Comparison of ENCODE assay signal across 17 cellular contexts in genomic region chr16:11187522-11187921, GRCh38.
A peak's percentile ranks its signal among the peaks of the same experiment; 100 is the strongest.
DNase-seq lines count a peak whose midpoint lies in the region; ATAC-seq, FAIRE-seq and TF ChIP-seq lines count a peak whose summit lies in the region.
"Had no signal": no experiment of that assay in that cellular context is flagged by ENCODE, and none has a peak within 500 bp of the region (broad histone marks: within the 10 kb centered on the region; RNA-seq: fewer than 3 reads in every experiment).

No MANE protein-coding gene starts in this region.

- H3K9ac ChIP-seq in HepG2 (ENCODE audit: insufficient read depth, low read depth, low read length) = no peak overlapping the region
- H3K9ac ChIP-seq: BLaER1 treated with 17β-estradiol and CSF1 and Interleukin-3, amounts not matched to agents 10 nM and 100 nM had no signal

- CTCF ChIA-PET in HepG2 (lab: Yijun Ruan, JAX; ENCODE audit: low intra/inter-chr PET ratio, low total read pairs) = no interaction called here

- no peak for TF ChIP-seq CTCF in HepG2 (CRISPR knock-in tag; IDR thresholded peaks at IDR 0.05)
- no peak for TF ChIP-seq CTCF in right lobe of liver (IDR thresholded peaks at IDR 0.05)
- TF ChIP-seq CTCF in nephron progenitor cell (IDR thresholded peaks at IDR 0.05) = no peak

- no peaks in the 10 kb centered on the region for H3K36me3 Mint-ChIP-seq in T-helper 2 cell treated with Interferon-gamma antibody and Interleukin-4, amounts not matched to agents 5 μg/mL and 100 μg/mL, for 36 hours (ENCODE audit: low read depth)
- no peaks in the 10 kb centered on the region for H3K36me3 Mint-ChIP-seq in nephron progenitor cell (ENCODE audit: low read depth)
- H3K36me3 Mint-ChIP-seq in stimulated activated naive B cell treated with anti-CD40 and anti-IgM and Interleukin-4, amounts not matched to agents 10 μg/mL and 1 μg/mL and 100 μg/mL, for 72 hours = peaks cover 22 to 31% of the 10 kb centered on the region in 2 donors
- no peaks in the 10 kb centered on the region for H3K36me3 Mint-ChIP-seq in immature natural killer cell
- H3K36me3 Mint-ChIP-seq: CD4-positive, CD25-positive, alpha-beta regulatory T cell had no signal

- no peak for FAIRE-seq in HepG2 (lab: Jason Lieb, UNC)
- FAIRE-seq: GM12878, GM18507 had no signal

- intact Hi-C loops in HepG2 (cut with micrococcal nuclease; ENCODE audit: unreplicated experiment) (no loop called here), right lobe of liver (cut with DNase I) (no loop called here)

- BruUV-seq in HepG2 (replicated peaks; lab: Mats Ljungman, UMichigan) = no TSS peak

- H3K4me3 ChIP-seq in HepG2 (replicated peaks in 1 of 3; ENCODE audit: insufficient read depth in 1 of 3, low read depth in 2 of 3, low read length in 3 of 3) = no peak overlapping the region
- no peak overlapping the region for H3K4me3 ChIP-seq in right lobe of liver
- H3K4me3 ChIP-seq: BLaER1 treated with 17β-estradiol and CSF1 and Interleukin-3, amounts not matched to agents 10 nM and 100 nM; GM12878; GM23338 had no signal

- H3K4me3 Mint-ChIP-seq in T-helper 2 cell treated with Interferon-gamma antibody and Interleukin-4, amounts not matched to agents 5 μg/mL and 100 μg/mL, for 36 hours = no peak overlapping the region
- H3K4me3 Mint-ChIP-seq in nephron progenitor cell (no peak overlapping the region), immature natural killer cell (no peak overlapping the region)
- no peak overlapping the region for H3K4me3 Mint-ChIP-seq in stimulated activated naive B cell treated with anti-CD40 and anti-IgM and Interleukin-4, amounts not matched to agents 10 μg/mL and 1 μg/mL and 100 μg/mL, for 72 hours
- H3K4me3 Mint-ChIP-seq: GM23338, H9 had no signal

- POLR2A ChIA-PET in HepG2 (lab: Yijun Ruan, JAX) = interaction anchor here (0.5 kb wide), 1 partner anchor 12 kb away, joined by 3 read pairs; no protein-coding TSS in a partner anchor

- H3K79me2 ChIP-seq in HepG2 (ENCODE audit: insufficient read depth, low read length) = no peaks in the 10 kb centered on the region

- TF ChIP-seq RAD21 in HepG2 (CRISPR knock-in tag; IDR thresholded peaks at IDR 0.05) = no peak

- H3K9me3 ChIP-seq in HepG2 (ENCODE audit: low read length) = no peaks in the 10 kb centered on the region
- no peaks in the 10 kb centered on the region for H3K9me3 ChIP-seq in right lobe of liver
- H3K9me3 ChIP-seq: BLaER1 treated with 17β-estradiol and CSF1 and Interleukin-3, amounts not matched to agents 10 nM and 100 nM had no signal

- peak overlapping the region; percentile 45 for H3K27ac Mint-ChIP-seq in T-helper 2 cell treated with Interferon-gamma antibody and Interleukin-4, amounts not matched to agents 5 μg/mL and 100 μg/mL, for 36 hours
- H3K27ac Mint-ChIP-seq in nephron progenitor cell = peak overlapping the region; percentile 53
- H3K27ac Mint-ChIP-seq in stimulated activated naive B cell treated with anti-CD40 and anti-IgM and Interleukin-4, amounts not matched to agents 10 μg/mL and 1 μg/mL and 100 μg/mL, for 72 hours = peak overlapping the region; percentile 20
- peak overlapping the region in 1 of 6 donors; percentile 46 for H3K27ac Mint-ChIP-seq in immature natural killer cell
- H3K27ac Mint-ChIP-seq: CD4-positive, CD25-positive, alpha-beta regulatory T cell; GM23338 had no signal

- no peaks in the 10 kb centered on the region for H3K27me3 Mint-ChIP-seq in T-helper 2 cell treated with Interferon-gamma antibody and Interleukin-4, amounts not matched to agents 5 μg/mL and 100 μg/mL, for 36 hours (ENCODE audit: low read depth)
- H3K27me3 Mint-ChIP-seq in nephron progenitor cell (ENCODE audit: low read depth, poor library complexity) (peaks cover 23% of the 10 kb centered on the region), immature natural killer cell (ENCODE audit: low read depth in 3 of 3) (peaks cover 0 to 2% (median 0%) of the 10 kb centered on the region in 3 donors)
- no peaks in the 10 kb centered on the region for H3K27me3 Mint-ChIP-seq in stimulated activated naive B cell treated with anti-CD40 and anti-IgM and Interleukin-4, amounts not matched to agents 10 μg/mL and 1 μg/mL and 100 μg/mL, for 72 hours
- H3K27me3 Mint-ChIP-seq: CD4-positive, CD25-positive, alpha-beta regulatory T cell had no signal

- TF ChIP-seq POLR2A in HepG2 (IDR thresholded peaks at IDR 0.05; ENCODE audit: insufficient read depth in 1 of 2, low read depth in 2 of 2, low read length in 2 of 2) = no peak
- TF ChIP-seq POLR2A in right lobe of liver (IDR thresholded peaks at IDR 0.05) = no peak

- TF ChIP-seq EP300 in HepG2 (IDR thresholded peaks at IDR 0.05; ENCODE audit: low read depth in 2 of 2, low read length in 2 of 2) (no peak), HepG2 (CRISPR knock-in tag; IDR thresholded peaks at IDR 0.05; ENCODE audit: borderline replicate concordance) (no peak)

- H3K4me1 ChIP-seq in HepG2 (ENCODE audit: insufficient read depth, low read length) (peaks cover 21% of the 10 kb centered on the region), right lobe of liver (no peaks in the 10 kb centered on the region)

- no peak for DNase-seq in T-helper 2 cell treated with Interferon-gamma antibody and Interleukin-4, amounts not matched to agents 5 μg/mL and 100 μg/mL, for 36 hours (ENCODE audit: low spot score)
- DNase-seq in T-helper 2 cell (no peak), HepG2 (ENCODE audit: low spot score) (no peak), right lobe of liver (no peak), nephron progenitor cell (no peak), A172 (ENCODE audit: low spot score) (no peak), immature natural killer cell (no peak)
- no peak for DNase-seq in stimulated activated naive B cell treated with anti-CD40 and anti-IgM and Interleukin-4, amounts not matched to agents 10 μg/mL and 1 μg/mL and 100 μg/mL, for 72 hours
- DNase-seq: 8988T; ACHN; CD4-positive, CD25-positive, alpha-beta regulatory T cell; DMS53; H9 had no signal

- WGBS in HepG2 (ENCODE audit: low lambda C conversion rate) = 21% methylated on average over 5 of the region's 5 CpGs
- WGBS in right lobe of liver (ENCODE audit: insufficient coverage, low coverage, low lambda C conversion rate, missing lambda C conversion rate) = 69% methylated on average over 5 of the region's 5 CpGs

- H2AFZ ChIP-seq in HepG2 (ENCODE audit: low read length) = no peak overlapping the region
- H2AFZ ChIP-seq: GM23338 had no signal

- no peak overlapping the region for H3K4me2 ChIP-seq in HepG2 (ENCODE audit: low read depth, low read length)
- H3K4me2 ChIP-seq: BLaER1 treated with 17β-estradiol and CSF1 and Interleukin-3, amounts not matched to agents 10 nM and 100 nM; GM23338 had no signal

- in situ Hi-C loops in HepG2 (cut with HindIII; ENCODE audit: extremely low pct_ligation_motif_present, low pct_unique_long_range_greater_than_20kb) = no loop called here

- H3K9me3 Mint-ChIP-seq in T-helper 2 cell treated with Interferon-gamma antibody and Interleukin-4, amounts not matched to agents 5 μg/mL and 100 μg/mL, for 36 hours = no peaks in the 10 kb centered on the region
- H3K9me3 Mint-ChIP-seq in nephron progenitor cell = no peaks in the 10 kb centered on the region
- no peaks in the 10 kb centered on the region for H3K9me3 Mint-ChIP-seq in stimulated activated naive B cell treated with anti-CD40 and anti-IgM and Interleukin-4, amounts not matched to agents 10 μg/mL and 1 μg/mL and 100 μg/mL, for 72 hours
- H3K9me3 Mint-ChIP-seq in immature natural killer cell = no peaks in the 10 kb centered on the region
- H3K9me3 Mint-ChIP-seq: CD4-positive, CD25-positive, alpha-beta regulatory T cell had no signal

- H3K4me1 Mint-ChIP-seq in T-helper 2 cell treated with Interferon-gamma antibody and Interleukin-4, amounts not matched to agents 5 μg/mL and 100 μg/mL, for 36 hours (ENCODE audit: low read depth) = peaks cover 21% of the 10 kb centered on the region
- H3K4me1 Mint-ChIP-seq in nephron progenitor cell (peaks cover 23% of the 10 kb centered on the region), immature natural killer cell (no peaks in the 10 kb centered on the region)
- H3K4me1 Mint-ChIP-seq in stimulated activated naive B cell treated with anti-CD40 and anti-IgM and Interleukin-4, amounts not matched to agents 10 μg/mL and 1 μg/mL and 100 μg/mL, for 72 hours = peaks cover 45 to 76% of the 10 kb centered on the region in 2 donors
- H3K4me1 Mint-ChIP-seq: CD4-positive, CD25-positive, alpha-beta regulatory T cell had no signal

- H4K20me1 ChIP-seq in HepG2 (ENCODE audit: insufficient read depth, low read length) = no peaks in the 10 kb centered on the region

- ATAC-seq in HepG2 (no peak), right lobe of liver (no peak)
- no peak for ATAC-seq in stimulated activated naive B cell treated with anti-CD40 and anti-IgM and Interleukin-4, amounts not matched to agents 10 μg/mL and 1 μg/mL and 100 μg/mL, for 72 hours (replicated peaks)
- ATAC-seq: GM12878, GM23338 had no signal

- no peaks in the 10 kb centered on the region for H3K36me3 ChIP-seq in HepG2 (replicated peaks in 1 of 2; ENCODE audit: control insufficient read depth in 1 of 2, insufficient read depth in 2 of 2, low read length in 2 of 2)
- H3K36me3 ChIP-seq in right lobe of liver = no peaks in the 10 kb centered on the region
- H3K36me3 ChIP-seq: BLaER1 treated with 17β-estradiol and CSF1 and Interleukin-3, amounts not matched to agents 10 nM and 100 nM had no signal

- no peak overlapping the region for H3K27ac ChIP-seq in HepG2 (ENCODE audit: extremely low read length, insufficient read depth, low read length)
- no peak overlapping the region for H3K27ac ChIP-seq in right lobe of liver
- H3K27ac ChIP-seq: BLaER1 treated with 17β-estradiol and CSF1 and Interleukin-3, amounts not matched to agents 10 nM and 100 nM had no signal

- peaks cover 12 to 48% of the 10 kb centered on the region in 2 experiments for H3K27me3 ChIP-seq in HepG2 (ENCODE audit: control insufficient read depth in 1 of 2, insufficient read depth in 2 of 2, low read length in 2 of 2)
- no peaks in the 10 kb centered on the region for H3K27me3 ChIP-seq in right lobe of liver
- H3K27me3 ChIP-seq: BLaER1 treated with 17β-estradiol and CSF1 and Interleukin-3, amounts not matched to agents 10 nM and 100 nM had no signal

TF ChIP-seq in HepG2, 621 proteins besides CTCF, POLR2A, EP300 and RAD21 (continues in another document):
- TF ChIP-seq NFYC (CRISPR knock-in tag; IDR thresholded peaks at IDR 0.05) (no peak), PPARG (CRISPR knock-in tag; conservative IDR thresholded peaks at IDR 0.05) (no peak), DR1 (CRISPR knock-in tag; IDR thresholded peaks at IDR 0.05) (no peak), FOXC1 (CRISPR knock-in tag; IDR thresholded peaks at IDR 0.05; ENCODE audit: borderline replicate concordance) (0 out of 2 replicates have a peak, but pooled peaks have one; percentile 26), HIVEP1 (CRISPR knock-in tag; IDR thresholded peaks at IDR 0.05) (0 out of 2 replicates have a peak, but pooled peaks have one; percentile 30), ZNF569 (CRISPR knock-in tag; IDR thresholded peaks at IDR 0.05; ENCODE audit: borderline replicate concordance) (no peak), ZNF552 (CRISPR knock-in tag; IDR thresholded peaks at IDR 0.05; ENCODE audit: borderline replicate concordance) (no peak), ZFP37 (CRISPR knock-in tag; IDR thresholded peaks at IDR 0.05; ENCODE audit: borderline replicate concordance) (no peak)
